In the genomic region with DNA sequence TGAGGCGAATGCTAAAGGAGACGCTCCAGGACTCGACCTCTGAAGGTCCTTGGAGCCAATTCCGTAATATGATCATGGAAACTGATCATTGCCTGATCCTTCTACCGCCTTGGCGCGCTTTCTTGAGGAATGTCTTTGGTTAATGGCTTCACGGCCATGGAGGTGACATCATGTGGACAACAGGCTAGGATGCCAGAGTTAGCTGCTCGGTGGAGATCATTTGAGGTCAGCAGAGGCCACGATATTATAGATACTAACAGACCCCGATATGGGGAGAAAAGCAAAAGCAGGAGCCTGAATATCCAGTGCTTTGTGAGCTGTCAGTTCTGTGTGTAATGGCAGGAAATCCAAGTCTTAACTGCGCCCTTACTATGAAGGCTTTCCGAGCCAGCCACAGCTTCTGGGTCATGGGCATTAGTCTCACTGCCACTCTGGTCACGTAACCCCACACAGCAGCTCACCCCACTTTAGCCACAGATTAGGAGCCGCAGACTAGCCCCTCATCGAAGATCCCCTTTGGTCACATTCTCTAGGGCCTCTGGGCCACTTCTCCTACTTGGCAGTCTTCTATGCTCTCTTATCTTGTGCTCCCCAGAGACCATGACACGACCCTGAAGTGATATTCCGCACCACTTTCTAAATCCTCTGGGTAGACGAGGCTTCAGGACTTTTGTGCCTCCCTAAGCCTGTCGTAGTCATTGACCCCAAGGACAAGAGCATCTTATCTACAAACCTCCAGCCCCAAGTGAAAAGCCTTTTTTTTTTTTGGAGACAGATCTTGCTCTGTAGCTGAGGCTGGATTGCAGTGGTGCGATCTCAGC, we compare ENCODE assay signal across 8 cellular contexts. TPM values are rescaled to one million over a fixed set of nuclear protein-coding genes. Genes with fewer than 3 reads are reported as not detected.
A peak's percentile ranks its signal among the peaks of the same experiment; 100 is the strongest.
DNase-seq lines count a peak whose midpoint lies in the region; ATAC-seq, FAIRE-seq and TF ChIP-seq lines count a peak whose summit lies in the region.

No MANE protein-coding gene starts in this region.

- POLR2A ChIA-PET in endothelial cell of umbilical vein (lab: Charles Lee) = interaction anchor here (1.1 kb wide), 1 partner anchor 103 kb away, joined by 3 read pairs; no protein-coding TSS in a partner anchor

- FAIRE-seq in endothelial cell of umbilical vein (lab: Jason Lieb, UNC) = no peak

- intact Hi-C loops in endothelial cell of umbilical vein (cut with micrococcal nuclease) = loop anchor here (1.0 kb wide), 7 partner anchors 15 to 183 kb away; a partner anchor contains a TSS

- peaks cover 64% of the 10 kb centered on the region for H3K4me1 Mint-ChIP-seq in nephron progenitor cell

- peak overlapping the region; percentile 73 for H3K4me2 ChIP-seq in endothelial cell of umbilical vein (ENCODE audit: insufficient read depth, low read length)

- H3K9me3 ChIP-seq in Peyer's patch (no peaks in the 10 kb centered on the region), endothelial cell of umbilical vein (replicated peaks; ENCODE audit: control insufficient read depth, insufficient read depth, low read length) (no peaks in the 10 kb centered on the region)

- TF ChIP-seq POLR2A in Peyer's patch (IDR thresholded peaks at IDR 0.05) = no peak
- TF ChIP-seq POLR2A in endothelial cell of umbilical vein (IDR thresholded peaks at IDR 0.05; ENCODE audit: low read depth, low read length) = no peak

- H3K27ac Mint-ChIP-seq in nephron progenitor cell = peak overlapping the region; percentile 98

- H3K27ac ChIP-seq in Peyer's patch (peak overlapping the region; percentile 89 to 98 (median 92)), endothelial cell of umbilical vein (ENCODE audit: insufficient read depth, low read depth, low read length) (peak overlapping the region; percentile 77)

- H3K9me3 Mint-ChIP-seq in nephron progenitor cell = no peaks in the 10 kb centered on the region

- CTCF ChIA-PET in endothelial cell of umbilical vein (lab: Charles Lee) = interaction anchor here (0.8 kb wide), 1 partner anchor 14 kb away, joined by 3 read pairs; no protein-coding TSS in a partner anchor

- H3K9ac ChIP-seq in endothelial cell of umbilical vein (replicated peaks; ENCODE audit: extremely low read depth, insufficient read depth, low read length) = peak overlapping the region; percentile 70

- no peaks in the 10 kb centered on the region for H3K9me1 ChIP-seq in endothelial cell of umbilical vein (replicated peaks; ENCODE audit: control insufficient read depth, extremely low read depth, insufficient read depth, low read length)

- peaks cover 0 to 26% (median 0%) of the 10 kb centered on the region in 3 donors for H3K36me3 ChIP-seq in Peyer's patch
- H3K36me3 ChIP-seq in endothelial cell of umbilical vein (ENCODE audit: control insufficient read depth in 2 of 2, extremely low read depth in 1 of 2, insufficient read depth in 2 of 2, low read length in 2 of 2) = no peaks in the 10 kb centered on the region

- peak overlapping the region; percentile 96 for H3K4me3 Mint-ChIP-seq in nephron progenitor cell

- H2AFZ ChIP-seq in endothelial cell of umbilical vein (ENCODE audit: low read depth, low read length) = peak overlapping the region; percentile 27

- no peaks in the 10 kb centered on the region for H3K27me3 Mint-ChIP-seq in nephron progenitor cell (ENCODE audit: low read depth, poor library complexity)

- BruUV-seq in endothelial cell of umbilical vein (replicated peaks; lab: Mats Ljungman, UMichigan) = TSS peak; percentile 80

- H4K20me1 ChIP-seq in endothelial cell of umbilical vein (replicated peaks; ENCODE audit: control insufficient read depth, extremely low read depth, insufficient read depth, low read length) = peaks cover 2% of the 10 kb centered on the region

- H3K4me3 ChIP-seq in GM12865 (ENCODE audit: low read depth, low read length) (peak overlapping the region; percentile 71), Peyer's patch (peak overlapping the region; percentile 67 to 93 (median 78)), endothelial cell of umbilical vein (replicated peaks in 1 of 3; ENCODE audit: insufficient read depth in 1 of 3, low read depth in 1 of 3, low read length in 3 of 3) (peak overlapping the region in 2 of 3 experiments; percentile 67 to 88)

- DNase-seq in GM12865 (ENCODE audit: low read depth) = no peak
- DNase-seq in Peyer's patch = no peak
- no peak for DNase-seq in endothelial cell of umbilical vein (ENCODE audit: low read depth, low spot score)
- no peak for DNase-seq in nephron progenitor cell
- DNase-seq in A172 (ENCODE audit: low spot score) = no peak
- no peak for DNase-seq in middle frontal gyrus (ENCODE audit: extremely low spot score, low spot score)
- DNase-seq in RPMI8226 = no peak

- no peak for ATAC-seq in GM21423 (IDR thresholded peaks at IDR 0.05; ENCODE audit: unreplicated experiment)

- peaks cover 0 to 48% (median 15%) of the 10 kb centered on the region in 4 donors for H3K4me1 ChIP-seq in Peyer's patch
- peaks cover 26% of the 10 kb centered on the region for H3K4me1 ChIP-seq in endothelial cell of umbilical vein (ENCODE audit: control insufficient read depth, extremely low read depth, insufficient read depth, low read length)

- H3K36me3 Mint-ChIP-seq in nephron progenitor cell (ENCODE audit: low read depth) = peaks cover 27% of the 10 kb centered on the region

- peaks cover 41% of the 10 kb centered on the region for H3K79me2 ChIP-seq in endothelial cell of umbilical vein (ENCODE audit: control insufficient read depth, insufficient read depth, low read length)

- H3K27me3 ChIP-seq in Peyer's patch (no peaks in the 10 kb centered on the region), endothelial cell of umbilical vein (ENCODE audit: control insufficient read depth in 2 of 2, insufficient read depth in 2 of 2, low read length in 2 of 2) (no peaks in the 10 kb centered on the region)

- dilution Hi-C loops in endothelial cell of umbilical vein (cut with MboI; ENCODE audit: extremely low pct_ligation_motif_present, low sequenced_read_pairs) = no loop called here

- TF ChIP-seq CTCF in GM12865 (IDR thresholded peaks at IDR 0.05; ENCODE audit: insufficient read depth, low read depth, low read length, missing control alignments) (no peak), Peyer's patch (IDR thresholded peaks at IDR 0.05) (no peak), endothelial cell of umbilical vein (IDR thresholded peaks at IDR 0.05; ENCODE audit: extremely low read depth in 1 of 2, insufficient read depth in 1 of 2, low read depth in 1 of 2, low read length in 2 of 2) (no peak), nephron progenitor cell (IDR thresholded peaks at IDR 0.05) (no peak)

RNA-seq across cellular contexts. Expression of a gene that starts 0.7 kb away (rescaled TPM):
- total RNA-seq in Peyer's patch (100 to 1,000 TPM; 184 to 228 (median 203) TPM), endothelial cell of umbilical vein (296 and 312 TPM in 2 replicates)
- 115 and 129 TPM in 2 replicates for polyA plus RNA-seq in endothelial cell of umbilical vein
- polyA plus RNA-seq in endothelial cell of umbilical vein (2011; cell fraction: cytosol; rRNA removed) = 159 and 170 TPM in 2 replicates
- 202 and 273 TPM in 2 replicates for polyA plus RNA-seq in endothelial cell of umbilical vein (2011; cell fraction: nucleus; rRNA removed)
- polyA plus RNA-seq in endothelial cell of umbilical vein (2012) = 225 and 235 TPM in 2 replicates
- 206 and 230 TPM in 2 replicates for polyA minus RNA-seq in endothelial cell of umbilical vein
- polyA minus RNA-seq in endothelial cell of umbilical vein (2011; cell fraction: cytosol; rRNA and poly(A)+ RNA removed) = 211 TPM
- 101 and 170 TPM in 2 replicates for polyA minus RNA-seq in endothelial cell of umbilical vein (2011; cell fraction: nucleus; rRNA and poly(A)+ RNA removed)
- 135 and 142 TPM in 2 replicates for total RNA-seq in A172 (2014; rRNA removed; shearing (Covaris generic))

RNA-seq across cellular contexts. Expression of a gene that starts 14.9 kb away (rescaled TPM):
- 100 to 1,000 TPM in 2 of 4 donors, 10 to 100 TPM in 2; 72.5 to 131 (median 91.0) TPM for total RNA-seq in Peyer's patch
- total RNA-seq in endothelial cell of umbilical vein = 166 and 183 TPM in 2 replicates
- polyA plus RNA-seq in endothelial cell of umbilical vein = 205 and 256 TPM in 2 replicates
- 238 and 263 TPM in 2 replicates for polyA plus RNA-seq in endothelial cell of umbilical vein (2011; cell fraction: cytosol; rRNA removed)
- 141 and 154 TPM in 2 replicates for polyA plus RNA-seq in endothelial cell of umbilical vein (2011; cell fraction: nucleus; rRNA removed)
- polyA plus RNA-seq in endothelial cell of umbilical vein (2012) = 181 and 192 TPM in 2 replicates
- polyA minus RNA-seq in endothelial cell of umbilical vein = 143 and 166 TPM in 2 replicates
- polyA minus RNA-seq in endothelial cell of umbilical vein (2011; cell fraction: cytosol; rRNA and poly(A)+ RNA removed) = 74.5 TPM
- polyA minus RNA-seq in endothelial cell of umbilical vein (2011; cell fraction: nucleus; rRNA and poly(A)+ RNA removed) = 38.9 and 39.9 TPM in 2 replicates
- 109 and 126 TPM in 2 replicates for total RNA-seq in A172 (2014; rRNA removed; shearing (Covaris generic))

RNA-seq across cellular contexts. Expression of a gene that starts 32.9 kb away (rescaled TPM):
- total RNA-seq in Peyer's patch (100 to 1,000 TPM in 2 of 4 donors, 10 to 100 TPM in 2; 82.5 to 114 (median 95.4) TPM), endothelial cell of umbilical vein (21.5 and 24.4 TPM in 2 replicates)
- polyA plus RNA-seq in endothelial cell of umbilical vein = 21.0 and 21.9 TPM in 2 replicates
- 7.7 and 9.1 TPM in 2 replicates for polyA plus RNA-seq in endothelial cell of umbilical vein (2011; cell fraction: cytosol; rRNA removed)
- 319 and 357 TPM in 2 replicates for polyA plus RNA-seq in endothelial cell of umbilical vein (2011; cell fraction: nucleus; rRNA removed)
- 14.4 and 14.8 TPM in 2 replicates for polyA plus RNA-seq in endothelial cell of umbilical vein (2012)
- 41.2 and 42.8 TPM in 2 replicates for polyA minus RNA-seq in endothelial cell of umbilical vein
- polyA minus RNA-seq in endothelial cell of umbilical vein (2011; cell fraction: cytosol; rRNA and poly(A)+ RNA removed) = 9.5 TPM
- 31.3 and 47.7 TPM in 2 replicates for polyA minus RNA-seq in endothelial cell of umbilical vein (2011; cell fraction: nucleus; rRNA and poly(A)+ RNA removed)
- 15.6 and 22.0 TPM in 2 replicates for total RNA-seq in A172 (2014; rRNA removed; shearing (Covaris generic))

RNA-seq across cellular contexts. Expression of a gene that starts 34.1 kb away (rescaled TPM):
- 10 to 100 TPM in 2 of 4 donors, 1 to 10 TPM in 2; 9.1 to 14.8 (median 11.8) TPM for total RNA-seq in Peyer's patch
- total RNA-seq in endothelial cell of umbilical vein = 14.7 and 15.3 TPM in 2 replicates
- polyA plus RNA-seq in endothelial cell of umbilical vein = 30.2 and 32.4 TPM in 2 replicates
- 17.9 and 20.5 TPM in 2 replicates for polyA plus RNA-seq in endothelial cell of umbilical vein (2011; cell fraction: cytosol; rRNA removed)
- polyA plus RNA-seq in endothelial cell of umbilical vein (2011; cell fraction: nucleus; rRNA removed) = 61.0 and 72.5 TPM in 2 replicates
- 10.6 and 14.3 TPM in 2 replicates for polyA plus RNA-seq in endothelial cell of umbilical vein (2012)
- polyA minus RNA-seq in endothelial cell of umbilical vein = 16.0 and 19.3 TPM in 2 replicates
- 9.3 TPM for polyA minus RNA-seq in endothelial cell of umbilical vein (2011; cell fraction: cytosol; rRNA and poly(A)+ RNA removed)
- polyA minus RNA-seq in endothelial cell of umbilical vein (2011; cell fraction: nucleus; rRNA and poly(A)+ RNA removed) = 14.1 and 17.1 TPM in 2 replicates
- total RNA-seq in A172 (2014; rRNA removed; shearing (Covaris generic)) = 21.5 and 34.6 TPM in 2 replicates

RNA-seq across cellular contexts. Expression of a gene that starts 37.8 kb away (rescaled TPM):
- 1 to 10 TPM in 2 of 4 donors, not detected in 2; 3.1 to 5.8 TPM for total RNA-seq in Peyer's patch
- not detected in 2 replicates for total RNA-seq in endothelial cell of umbilical vein
- 0.12 TPM in 1 of 2 replicates, not detected in the other for polyA plus RNA-seq in endothelial cell of umbilical vein
- 0.14 and 0.26 TPM in 2 replicates for polyA plus RNA-seq in endothelial cell of umbilical vein (2011; cell fraction: cytosol; rRNA removed)
- 0.16 and 0.60 TPM in 2 replicates for polyA plus RNA-seq in endothelial cell of umbilical vein (2011; cell fraction: nucleus; rRNA removed)
- polyA plus RNA-seq in endothelial cell of umbilical vein (2012) = 0.34 TPM in 1 of 2 replicates, not detected in the other
- 0.51 TPM in 1 of 2 replicates, not detected in the other for polyA minus RNA-seq in endothelial cell of umbilical vein
- polyA minus RNA-seq in endothelial cell of umbilical vein (2011; cell fraction: cytosol; rRNA and poly(A)+ RNA removed) = not detected
- polyA minus RNA-seq in endothelial cell of umbilical vein (2011; cell fraction: nucleus; rRNA and poly(A)+ RNA removed) = not detected in 2 replicates
- total RNA-seq in A172 (2014; rRNA removed; shearing (Covaris generic)) = 1.8 TPM in 1 of 2 replicates, not detected in the other
